ENCODE assay signal across 9 cellular contexts in the genomic region with DNA sequence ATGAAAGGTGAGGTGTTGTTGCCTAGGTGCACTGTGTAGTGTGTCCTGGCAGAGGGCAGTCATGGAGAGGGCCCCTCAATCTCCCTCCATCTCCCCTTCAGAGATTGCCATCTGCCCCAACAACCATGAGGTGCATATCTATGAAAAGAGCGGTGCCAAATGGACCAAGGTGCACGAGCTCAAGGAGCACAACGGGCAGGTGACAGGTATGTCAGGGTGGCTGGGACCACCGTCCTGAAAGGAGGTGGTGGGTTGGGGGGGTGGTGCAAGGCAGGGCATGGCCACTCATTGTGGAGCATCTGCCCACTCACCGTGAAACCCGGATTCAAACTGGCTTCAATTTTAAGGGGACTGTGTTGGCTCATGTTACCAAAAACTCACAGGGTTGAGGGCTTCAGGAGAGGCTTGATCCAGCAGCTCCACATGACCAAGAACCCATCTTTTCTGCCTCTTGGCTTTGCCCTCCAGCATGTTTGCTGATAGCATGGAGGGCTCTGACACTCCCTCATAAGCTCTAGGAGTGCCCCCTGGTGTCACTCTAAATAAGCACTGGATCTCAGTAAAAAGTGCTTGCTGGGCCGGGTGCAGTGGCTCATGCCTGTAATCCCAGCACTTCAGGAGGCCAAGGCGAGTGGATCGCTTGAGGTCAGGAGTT. TPM values are rescaled to one million over a fixed set of nuclear protein-coding genes. Genes with fewer than 3 reads are reported as not detected.
DNase-seq lines count a peak whose midpoint lies in the region; TF ChIP-seq lines count a peak whose summit lies in the region.
"Had no signal": no experiment of that assay in that cellular context is flagged by ENCODE, and none has a peak within 500 bp of the region (broad histone marks: within the 10 kb centered on the region; RNA-seq: fewer than 3 reads in every experiment).

No MANE protein-coding gene starts in this region.

- POLR2A ChIA-PET in AG04450 (lab: Yijun Ruan, JAX): no interaction called here

- CTCF ChIA-PET in AG04450 (lab: Charles Lee): no interaction called here

- peaks cover 3 to 74% (median 45%) of the 10 kb centered on the region in 6 donors for H3K4me1 ChIP-seq in spleen
- H3K4me1 ChIP-seq: breast epithelium had no signal

- H3K27me3 ChIP-seq in AG04450 (ENCODE audit: control insufficient read depth, insufficient read depth, low read length) (no peaks in the 10 kb centered on the region), spleen (replicated peaks in 1 of 7) (no peaks in the 10 kb centered on the region)
- H3K27me3 ChIP-seq: breast epithelium had no signal

- H3K36me3 ChIP-seq in spleen: peaks cover 0 to 100% (median 66%) of the 10 kb centered on the region in 6 donors
- H3K36me3 ChIP-seq: breast epithelium had no signal

- H3K4me3 ChIP-seq in AG04450 (ENCODE audit: low read depth, low read length) (no peak overlapping the region), epithelial cell of proximal tubule (ENCODE audit: low read depth, low read length) (no peak overlapping the region), spleen (no peak overlapping the region)
- H3K4me3 ChIP-seq: breast epithelium had no signal

- TF ChIP-seq POLR2A in spleen (IDR thresholded peaks at IDR 0.05): no peak

- no peaks in the 10 kb centered on the region for H3K9me3 ChIP-seq in AG04450 (ENCODE audit: control insufficient read depth, insufficient read depth, low read length)
- H3K9me3 ChIP-seq in spleen: no peaks in the 10 kb centered on the region
- H3K9me3 ChIP-seq: breast epithelium had no signal

- TF ChIP-seq CTCF in AG04450 (IDR thresholded peaks at IDR 0.05; ENCODE audit: low read depth, low read length) (0 out of 2 replicates have a peak, but pooled peaks have one; percentile 30), GM12873 (IDR thresholded peaks at IDR 0.05; ENCODE audit: insufficient read depth, low read depth, low read length, missing control alignments) (peak; percentile 56), epithelial cell of proximal tubule (conservative IDR thresholded peaks at IDR 0.05; ENCODE audit: low read depth, low read length) (peak; percentile 53), spleen (IDR thresholded peaks at IDR 0.05 in 8 of 11, conservative IDR thresholded peaks at IDR 0.05 in 3 of 11) (peak in 5 of 11 experiments; percentile 18 to 46 (median 38))

- intact Hi-C loops in spleen (cut with DNase I; ENCODE audit: low total_unique reads): no loop called here

- WGBS in spleen, 5 donors: 86 to 92% (median 90%) methylated on average over 9 of the region's 9 CpGs

- H3K27ac ChIP-seq in AG04450 (ENCODE audit: low read depth, low read length) (no peak overlapping the region), spleen (peak overlapping the region in 3 of 8 donors; percentile 63 to 99 (median 72))
- H3K27ac ChIP-seq: breast epithelium had no signal

- DNase-seq in AG04450 (ENCODE audit: low read depth, low spot score) (no peak), RPMI7951 (ENCODE audit: low read depth) (peak; percentile 59), epithelial cell of proximal tubule (ENCODE audit: low read depth) (no peak), spleen (no peak), DMS153 (lab: John Stamatoyannopoulos, UW) (no peak), globus pallidus (ENCODE audit: low spot score) (no peak), germinal center (ENCODE audit: low spot score) (no peak)

RNA-seq across cellular contexts. Expression of a gene that starts 12.2 kb away (rescaled TPM):
- polyA plus RNA-seq in AG04450 (2011; rRNA removed) (190 and 245 TPM in 2 replicates), spleen (100 to 1,000 TPM; 348 to 537 (median 472) TPM)
- polyA minus RNA-seq in AG04450 (2011; rRNA and poly(A)+ RNA removed): 69.5 and 83.5 TPM in 2 replicates
- total RNA-seq in RPMI7951 (2014; rRNA removed; shearing (Covaris generic)): 248 and 283 TPM in 2 replicates
- total RNA-seq in epithelial cell of proximal tubule (378 and 509 TPM in 2 replicates), spleen (100 to 1,000 TPM; 302 to 758 (median 363) TPM)

RNA-seq across cellular contexts. Expression of a gene that starts 21.7 kb away (rescaled TPM):
- polyA plus RNA-seq in AG04450 (2011; rRNA removed) (60.2 and 68.1 TPM in 2 replicates), spleen (100 to 1,000 TPM in 2 of 3 donors, 10 to 100 TPM in 1; 83.4 to 117 (median 108) TPM)
- polyA minus RNA-seq in AG04450 (2011; rRNA and poly(A)+ RNA removed): 19.4 and 24.3 TPM in 2 replicates
- 82.1 and 129 TPM in 2 replicates for total RNA-seq in RPMI7951 (2014; rRNA removed; shearing (Covaris generic))
- total RNA-seq in epithelial cell of proximal tubule (123 and 159 TPM in 2 replicates), spleen (10 to 100 TPM; 28.1 to 57.2 (median 52.8) TPM)

RNA-seq across cellular contexts. Expression of a gene that starts 22.1 kb away (rescaled TPM):
- 82.3 and 96.8 TPM in 2 replicates for polyA plus RNA-seq in AG04450 (2011; rRNA removed)
- 30.8 and 32.2 TPM in 2 replicates for polyA minus RNA-seq in AG04450 (2011; rRNA and poly(A)+ RNA removed)
- total RNA-seq in RPMI7951 (2014; rRNA removed; shearing (Covaris generic)): 210 and 240 TPM in 2 replicates
- 134 and 136 TPM in 2 replicates for total RNA-seq in epithelial cell of proximal tubule
- 10 to 100 TPM; 48.4 to 72.7 (median 65.7) TPM for total RNA-seq in spleen
- 100 to 1,000 TPM in 2 of 3 donors, 10 to 100 TPM in 1; 98.7 to 124 (median 112) TPM for polyA plus RNA-seq in spleen

RNA-seq across cellular contexts. Expression of a gene that starts 51.9 kb away (rescaled TPM):
- 2.7 and 3.0 TPM in 2 replicates for polyA plus RNA-seq in AG04450 (2011; rRNA removed)
- 3.5 and 3.9 TPM in 2 replicates for polyA minus RNA-seq in AG04450 (2011; rRNA and poly(A)+ RNA removed)
- 4.4 and 4.9 TPM in 2 replicates for total RNA-seq in RPMI7951 (2014; rRNA removed; shearing (Covaris generic))
- total RNA-seq in epithelial cell of proximal tubule: 4.0 and 7.2 TPM in 2 replicates
- 10 to 100 TPM in 1 of 7 donors, 1 to 10 TPM in 6; 4.0 to 17.5 (median 7.5) TPM for total RNA-seq in spleen
- 1 to 10 TPM; 2.1 to 4.4 (median 3.2) TPM for polyA plus RNA-seq in spleen

RNA-seq across cellular contexts. Expression of a gene that starts 52.0 kb away (rescaled TPM):
- 27.6 and 32.2 TPM in 2 replicates for polyA plus RNA-seq in AG04450 (2011; rRNA removed)
- 38.0 and 52.1 TPM in 2 replicates for polyA minus RNA-seq in AG04450 (2011; rRNA and poly(A)+ RNA removed)
- total RNA-seq in RPMI7951 (2014; rRNA removed; shearing (Covaris generic)): 21.7 and 22.6 TPM in 2 replicates
- total RNA-seq in epithelial cell of proximal tubule: 15.8 and 43.1 TPM in 2 replicates
- total RNA-seq in spleen: 10 to 100 TPM; 29.9 to 40.3 (median 35.1) TPM
- polyA plus RNA-seq in spleen: 10 to 100 TPM; 28.7 to 49.6 (median 46.7) TPM
